Comparison of ENCODE assay signal across 7 cellular contexts in genomic region chr3:127258733-127259132, GRCh38. TPM values are rescaled to one million over a fixed set of nuclear protein-coding genes. Genes with fewer than 3 reads are reported as not detected.
"Had no signal": no experiment of that assay in that cellular context is flagged by ENCODE, and none has a peak within 500 bp of the region (broad histone marks: within the 10 kb centered on the region; RNA-seq: fewer than 3 reads in every experiment).

No MANE protein-coding gene starts in this region.

- H3K27ac Mint-ChIP-seq: GM23338, HFFc6, IgD-negative memory B cell had no signal

- ATAC-seq: GM23338, HCT116 had no signal

- DNase-seq: H7, HFFc6 had no signal

- H3K4me1 Mint-ChIP-seq: GM23338, IgD-negative memory B cell had no signal

- H3K9me3 Mint-ChIP-seq: HFFc6, IgD-negative memory B cell had no signal

- H3K4me3 Mint-ChIP-seq: GM23338, HFFc6, IgD-negative memory B cell had no signal

RNA-seq across cellular contexts. Expression of gene PRR20G, which starts 29.1 kb away (rescaled TPM):
- total RNA-seq: GM23338, H1, H7, HFFc6, HT-29 had no signal
- polyA plus RNA-seq: IgD-negative memory B cell had no signal
